Comparison of ENCODE assay signal across 1 cellular context in the genomic region with DNA sequence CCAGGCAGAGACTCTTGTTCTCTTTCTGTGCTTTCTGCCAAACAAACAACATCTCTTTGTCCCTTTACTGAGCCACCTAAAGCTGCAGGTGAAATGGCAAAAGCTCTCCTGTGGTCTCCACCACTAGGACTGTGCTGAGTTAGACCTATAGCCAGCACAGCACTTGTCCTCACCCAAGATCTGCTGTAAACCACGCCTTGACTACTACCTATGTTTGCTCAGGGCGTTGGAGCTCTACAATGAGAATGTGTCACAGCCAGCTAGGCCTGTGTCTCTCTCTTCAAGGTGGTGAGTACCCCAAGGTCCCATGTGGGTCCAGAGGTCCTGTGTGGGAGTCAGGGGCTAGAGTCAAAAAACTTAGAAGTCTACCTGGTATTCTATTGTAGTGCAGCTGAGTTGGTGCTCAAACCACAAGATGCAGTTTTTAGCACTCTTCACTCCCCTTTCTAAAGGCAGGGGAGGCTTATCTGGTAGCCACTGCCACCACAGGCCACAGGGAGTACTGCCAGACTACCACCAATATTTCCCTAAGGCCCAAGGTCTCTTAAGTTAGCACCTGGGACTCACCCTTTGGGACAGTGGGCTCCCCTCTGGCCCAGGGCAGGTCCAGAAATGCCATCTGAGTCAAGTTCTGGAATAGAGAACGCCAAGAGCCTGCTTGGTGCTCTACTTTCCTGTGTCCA.
TF ChIP-seq lines count a peak whose summit lies in the region.

No MANE protein-coding gene starts in this region.

TF ChIP-seq in WTC11, 78 proteins besides CTCF, POLR2A, EP300 and RAD21 (continued from another document):
- TF ChIP-seq, protein P1, sequence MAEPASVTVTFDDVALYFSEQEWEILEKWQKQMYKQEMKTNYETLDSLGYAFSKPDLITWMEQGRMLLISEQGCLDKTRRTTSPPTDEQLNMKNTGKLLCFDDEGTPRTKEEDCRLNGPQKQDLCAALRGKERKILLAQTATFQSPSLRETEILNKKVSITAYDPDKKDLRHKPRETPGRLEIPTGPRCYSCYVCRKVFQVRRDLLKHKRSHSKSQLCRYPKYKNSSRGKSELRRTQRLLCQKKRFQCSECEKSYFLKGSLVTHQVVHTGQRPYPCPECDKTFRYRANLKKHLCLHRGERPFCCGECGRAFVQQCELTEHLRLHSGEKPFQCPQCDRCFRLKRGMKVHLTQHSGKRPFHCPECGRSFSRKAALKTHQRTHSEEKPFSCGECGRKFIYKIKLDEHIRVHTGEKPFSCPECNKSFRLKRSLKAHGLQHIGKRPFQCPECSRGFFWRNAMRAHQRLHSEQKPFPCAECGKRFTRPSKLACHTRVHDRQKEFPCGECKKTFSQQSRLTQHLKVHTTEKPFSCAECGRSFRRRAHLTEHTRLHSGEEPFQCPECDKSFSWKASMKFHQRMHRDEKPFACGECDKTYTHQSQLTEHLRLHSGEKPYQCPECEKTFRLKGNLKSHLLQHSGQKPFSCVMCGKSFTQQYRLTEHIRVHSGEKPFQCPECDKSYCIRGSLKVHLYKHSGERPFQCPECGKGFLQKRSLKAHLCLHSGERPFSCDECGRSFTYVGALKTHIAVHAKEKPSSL (CRISPR knock-in tag; conservative IDR thresholded peaks at IDR 0.05): no peak
- no peak for TF ChIP-seq NFE2L1 (CRISPR knock-in tag; IDR thresholded peaks at IDR 0.05)
- TF ChIP-seq, protein P2, sequence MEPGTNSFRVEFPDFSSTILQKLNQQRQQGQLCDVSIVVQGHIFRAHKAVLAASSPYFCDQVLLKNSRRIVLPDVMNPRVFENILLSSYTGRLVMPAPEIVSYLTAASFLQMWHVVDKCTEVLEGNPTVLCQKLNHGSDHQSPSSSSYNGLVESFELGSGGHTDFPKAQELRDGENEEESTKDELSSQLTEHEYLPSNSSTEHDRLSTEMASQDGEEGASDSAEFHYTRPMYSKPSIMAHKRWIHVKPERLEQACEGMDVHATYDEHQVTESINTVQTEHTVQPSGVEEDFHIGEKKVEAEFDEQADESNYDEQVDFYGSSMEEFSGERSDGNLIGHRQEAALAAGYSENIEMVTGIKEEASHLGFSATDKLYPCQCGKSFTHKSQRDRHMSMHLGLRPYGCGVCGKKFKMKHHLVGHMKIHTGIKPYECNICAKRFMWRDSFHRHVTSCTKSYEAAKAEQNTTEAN (CRISPR knock-in tag; IDR thresholded peaks at IDR 0.05): no peak
- TF ChIP-seq, protein P3, sequence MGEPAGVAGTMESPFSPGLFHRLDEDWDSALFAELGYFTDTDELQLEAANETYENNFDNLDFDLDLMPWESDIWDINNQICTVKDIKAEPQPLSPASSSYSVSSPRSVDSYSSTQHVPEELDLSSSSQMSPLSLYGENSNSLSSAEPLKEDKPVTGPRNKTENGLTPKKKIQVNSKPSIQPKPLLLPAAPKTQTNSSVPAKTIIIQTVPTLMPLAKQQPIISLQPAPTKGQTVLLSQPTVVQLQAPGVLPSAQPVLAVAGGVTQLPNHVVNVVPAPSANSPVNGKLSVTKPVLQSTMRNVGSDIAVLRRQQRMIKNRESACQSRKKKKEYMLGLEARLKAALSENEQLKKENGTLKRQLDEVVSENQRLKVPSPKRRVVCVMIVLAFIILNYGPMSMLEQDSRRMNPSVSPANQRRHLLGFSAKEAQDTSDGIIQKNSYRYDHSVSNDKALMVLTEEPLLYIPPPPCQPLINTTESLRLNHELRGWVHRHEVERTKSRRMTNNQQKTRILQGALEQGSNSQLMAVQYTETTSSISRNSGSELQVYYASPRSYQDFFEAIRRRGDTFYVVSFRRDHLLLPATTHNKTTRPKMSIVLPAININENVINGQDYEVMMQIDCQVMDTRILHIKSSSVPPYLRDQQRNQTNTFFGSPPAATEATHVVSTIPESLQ (CRISPR knock-in tag; IDR thresholded peaks at IDR 0.05): no peak
- TF ChIP-seq IRF2 (CRISPR knock-in tag; IDR thresholded peaks at IDR 0.05; ENCODE audit: borderline replicate concordance, low read depth): no peak
- no peak for TF ChIP-seq SMAD3 (CRISPR knock-in tag; IDR thresholded peaks at IDR 0.05; ENCODE audit: borderline replicate concordance)
- no peak for TF ChIP-seq HMGA2 (CRISPR knock-in tag; IDR thresholded peaks at IDR 0.05)
- TF ChIP-seq OVOL2 (CRISPR knock-in tag; IDR thresholded peaks at IDR 0.05; ENCODE audit: borderline replicate concordance): no peak
- no peak for TF ChIP-seq MYBL2 (CRISPR knock-in tag; IDR thresholded peaks at IDR 0.05)
- TF ChIP-seq, protein P4, sequence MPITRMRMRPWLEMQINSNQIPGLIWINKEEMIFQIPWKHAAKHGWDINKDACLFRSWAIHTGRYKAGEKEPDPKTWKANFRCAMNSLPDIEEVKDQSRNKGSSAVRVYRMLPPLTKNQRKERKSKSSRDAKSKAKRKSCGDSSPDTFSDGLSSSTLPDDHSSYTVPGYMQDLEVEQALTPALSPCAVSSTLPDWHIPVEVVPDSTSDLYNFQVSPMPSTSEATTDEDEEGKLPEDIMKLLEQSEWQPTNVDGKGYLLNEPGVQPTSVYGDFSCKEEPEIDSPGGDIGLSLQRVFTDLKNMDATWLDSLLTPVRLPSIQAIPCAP (CRISPR knock-in tag; IDR thresholded peaks at IDR 0.05): no peak
- TF ChIP-seq, protein P5, sequence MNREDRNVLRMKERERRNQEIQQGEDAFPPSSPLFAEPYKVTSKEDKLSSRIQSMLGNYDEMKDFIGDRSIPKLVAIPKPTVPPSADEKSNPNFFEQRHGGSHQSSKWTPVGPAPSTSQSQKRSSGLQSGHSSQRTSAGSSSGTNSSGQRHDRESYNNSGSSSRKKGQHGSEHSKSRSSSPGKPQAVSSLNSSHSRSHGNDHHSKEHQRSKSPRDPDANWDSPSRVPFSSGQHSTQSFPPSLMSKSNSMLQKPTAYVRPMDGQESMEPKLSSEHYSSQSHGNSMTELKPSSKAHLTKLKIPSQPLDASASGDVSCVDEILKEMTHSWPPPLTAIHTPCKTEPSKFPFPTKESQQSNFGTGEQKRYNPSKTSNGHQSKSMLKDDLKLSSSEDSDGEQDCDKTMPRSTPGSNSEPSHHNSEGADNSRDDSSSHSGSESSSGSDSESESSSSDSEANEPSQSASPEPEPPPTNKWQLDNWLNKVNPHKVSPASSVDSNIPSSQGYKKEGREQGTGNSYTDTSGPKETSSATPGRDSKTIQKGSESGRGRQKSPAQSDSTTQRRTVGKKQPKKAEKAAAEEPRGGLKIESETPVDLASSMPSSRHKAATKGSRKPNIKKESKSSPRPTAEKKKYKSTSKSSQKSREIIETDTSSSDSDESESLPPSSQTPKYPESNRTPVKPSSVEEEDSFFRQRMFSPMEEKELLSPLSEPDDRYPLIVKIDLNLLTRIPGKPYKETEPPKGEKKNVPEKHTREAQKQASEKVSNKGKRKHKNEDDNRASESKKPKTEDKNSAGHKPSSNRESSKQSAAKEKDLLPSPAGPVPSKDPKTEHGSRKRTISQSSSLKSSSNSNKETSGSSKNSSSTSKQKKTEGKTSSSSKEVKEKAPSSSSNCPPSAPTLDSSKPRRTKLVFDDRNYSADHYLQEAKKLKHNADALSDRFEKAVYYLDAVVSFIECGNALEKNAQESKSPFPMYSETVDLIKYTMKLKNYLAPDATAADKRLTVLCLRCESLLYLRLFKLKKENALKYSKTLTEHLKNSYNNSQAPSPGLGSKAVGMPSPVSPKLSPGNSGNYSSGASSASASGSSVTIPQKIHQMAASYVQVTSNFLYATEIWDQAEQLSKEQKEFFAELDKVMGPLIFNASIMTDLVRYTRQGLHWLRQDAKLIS (CRISPR knock-in tag; IDR thresholded peaks at IDR 0.05; ENCODE audit: borderline replicate concordance): no peak
- no peak for TF ChIP-seq FOXK1 (CRISPR knock-in tag; IDR thresholded peaks at IDR 0.05)
- no peak for TF ChIP-seq SMAD4 (CRISPR knock-in tag; IDR thresholded peaks at IDR 0.05)
TF ChIP-seq in WTC11: peak in this region for 0.
